Comparison of ENCODE assay signal across 8 cellular contexts in genomic region chr4:83111742-83112141, GRCh38. TPM values are rescaled to one million over a fixed set of nuclear protein-coding genes. Genes with fewer than 3 reads are reported as not detected.
DNase-seq lines count a peak whose midpoint lies in the region; ATAC-seq and TF ChIP-seq lines count a peak whose summit lies in the region.
"Not testable (repeated sequence)": the region's sequence is repeated elsewhere in the genome, so short reads cannot be mapped to it uniquely, and the experiment has no call there.

No MANE protein-coding gene starts in this region.

- POLR2A ChIA-PET in CD4-positive, alpha-beta T cell (lab: Charles Lee): interaction anchor here (0.6 to 8.9 kb wide), 9 partner anchors 13 to 173 kb away, joined by 3 to 167 read pairs (median 19); partner anchors contain the start of genes COPS4 and COQ2

- H4K20me1 ChIP-seq in OCI-LY1 (ENCODE audit: insufficient read depth, low read length): not testable (repeated sequence)

- TF ChIP-seq EP300 in transverse colon (IDR thresholded peaks at IDR 0.05; ENCODE audit: low read depth): not testable (repeated sequence)

- H3K36me3 ChIP-seq in KOPT-K1 (ENCODE audit: insufficient read depth, low read length); OCI-LY1 (ENCODE audit: insufficient read depth, low read length); neutrophil; transverse colon: not testable (repeated sequence)

- H3K27me3 ChIP-seq in CD4-positive, alpha-beta T cell (ENCODE audit: control insufficient read depth, insufficient read depth, low read length); OCI-LY1 (ENCODE audit: insufficient read depth, low read length); neutrophil; transverse colon: not testable (repeated sequence)

- DNase-seq in CD4-positive, alpha-beta T cell; activated naive CD4-positive, alpha-beta T cell treated with anti-CD3 and anti-CD28 coated beads, Interleukin-2, amount 10 ng/mL, durations not matched to agents 7 days and 5 days; immature natural killer cell; transverse colon: not testable (repeated sequence)
- peak; percentile 65 for DNase-seq in activated CD4-positive, alpha-beta T cell treated with anti-CD3 and anti-CD28 coated beads, Interleukin-2, amount 10 ng/mL, durations not matched to agents 24 days and 14 days

- not testable (repeated sequence) for H3K9me3 ChIP-seq in CD4-positive, alpha-beta T cell (ENCODE audit: control insufficient read depth, low read length); KOPT-K1 (ENCODE audit: insufficient read depth, low read length, poor library complexity, severe bottlenecking); OCI-LY1 (ENCODE audit: low read length); neutrophil; transverse colon

- not testable (repeated sequence) for H3K9me3 Mint-ChIP-seq in CD4-positive, alpha-beta T cell; activated CD4-positive, alpha-beta T cell treated with anti-CD3 and anti-CD28 coated beads, Interleukin-2, amount 10 ng/mL, durations not matched to agents 24 days and 14 days; activated naive CD4-positive, alpha-beta T cell treated with anti-CD3 and anti-CD28 coated beads, Interleukin-2, amount 10 ng/mL, durations not matched to agents 7 days and 5 days; immature natural killer cell

- not testable (repeated sequence) for H3K4me2 ChIP-seq in OCI-LY1 (ENCODE audit: low read length)

- not testable (repeated sequence) for H3K79me2 ChIP-seq in OCI-LY1 (ENCODE audit: insufficient read depth, low read length)

- H3K4me3 ChIP-seq in OCI-LY1 (ENCODE audit: low read depth, low read length, poor library complexity, severe bottlenecking): not testable (repeated sequence)
- H3K4me3 ChIP-seq in neutrophil (ENCODE audit: low read depth in 1 of 2, low read length in 1 of 2) (peak overlapping the region; percentile 33 to 73), transverse colon (peak overlapping the region in 1 of 4 donors; percentile 64)

- not testable (repeated sequence) for TF ChIP-seq POLR2A in transverse colon (IDR thresholded peaks at IDR 0.05)

- intact Hi-C loops in CD4-positive, alpha-beta T cell (cut with DNase I, micrococcal nuclease): loop anchor here (2.0 to 5.0 kb wide), 4 partner anchors 27 to 149 kb away; no protein-coding TSS in a partner anchor
- intact Hi-C loops in activated CD4-positive, alpha-beta T cell treated with anti-CD3 and anti-CD28 coated beads, Interleukin-2, amount 10 ng/mL, durations not matched to agents 24 days and 14 days (cut with micrococcal nuclease): loop anchor here (2.0 to 5.0 kb wide), 9 partner anchors 77 to 739 kb away; partner anchors contain the start of genes COPS4, HELQ, HNRNPD and LIN54
- intact Hi-C loops in transverse colon (cut with DNase I; ENCODE audit: low total_unique reads): not testable (repeated sequence)

- not testable (repeated sequence) for H3K9ac ChIP-seq in OCI-LY1 (ENCODE audit: low read length)

- peak overlapping the region; percentile 92 for H3K4me3 Mint-ChIP-seq in CD4-positive, alpha-beta T cell
- peak overlapping the region; percentile 89 for H3K4me3 Mint-ChIP-seq in activated CD4-positive, alpha-beta T cell treated with anti-CD3 and anti-CD28 coated beads, Interleukin-2, amount 10 ng/mL, durations not matched to agents 24 days and 14 days
- peak overlapping the region; percentile 93 for H3K4me3 Mint-ChIP-seq in activated naive CD4-positive, alpha-beta T cell treated with anti-CD3 and anti-CD28 coated beads, Interleukin-2, amount 10 ng/mL, durations not matched to agents 7 days and 5 days
- peak overlapping the region; percentile 95 to 100 (median 98) for H3K4me3 Mint-ChIP-seq in immature natural killer cell

- not testable (repeated sequence) for H3K9me2 ChIP-seq in OCI-LY1 (ENCODE audit: low read depth, low read length)

- not testable (repeated sequence) for H2AFZ ChIP-seq in OCI-LY1 (ENCODE audit: low read length)

- TF ChIP-seq CTCF in CD4-positive, alpha-beta T cell (IDR thresholded peaks at IDR 0.05); OCI-LY1 (IDR thresholded peaks at IDR 0.05; ENCODE audit: low read length); neutrophil (IDR thresholded peaks at IDR 0.05); transverse colon (IDR thresholded peaks at IDR 0.05): not testable (repeated sequence)

- peaks cover 68% of the 10 kb centered on the region for H3K36me3 Mint-ChIP-seq in CD4-positive, alpha-beta T cell (ENCODE audit: low read depth)
- H3K36me3 Mint-ChIP-seq in activated CD4-positive, alpha-beta T cell treated with anti-CD3 and anti-CD28 coated beads, Interleukin-2, amount 10 ng/mL, durations not matched to agents 24 days and 14 days (ENCODE audit: low read depth): peaks cover 22% of the 10 kb centered on the region
- H3K36me3 Mint-ChIP-seq in activated naive CD4-positive, alpha-beta T cell treated with anti-CD3 and anti-CD28 coated beads, Interleukin-2, amount 10 ng/mL, durations not matched to agents 7 days and 5 days: peaks cover 63% of the 10 kb centered on the region
- H3K36me3 Mint-ChIP-seq in immature natural killer cell: peaks cover 37 to 54% (median 40%) of the 10 kb centered on the region in 3 donors

- WGBS in transverse colon (ENCODE audit: low coverage in 1 of 2), 2 donors: 85 to 93% methylated on average over 6 to 7 of the region's 7 CpGs

- H3K27me3 Mint-ChIP-seq in CD4-positive, alpha-beta T cell; activated CD4-positive, alpha-beta T cell treated with anti-CD3 and anti-CD28 coated beads, Interleukin-2, amount 10 ng/mL, durations not matched to agents 24 days and 14 days; activated naive CD4-positive, alpha-beta T cell treated with anti-CD3 and anti-CD28 coated beads, Interleukin-2, amount 10 ng/mL, durations not matched to agents 7 days and 5 days: not testable (repeated sequence)
- H3K27me3 Mint-ChIP-seq in immature natural killer cell (ENCODE audit: low read depth in 3 of 3): peaks cover 13 to 52% (median 42%) of the 10 kb centered on the region in 3 donors

- H3K4me1 ChIP-seq in OCI-LY1 (ENCODE audit: insufficient read depth, low read length, severe bottlenecking) (peaks cover 48% of the 10 kb centered on the region), neutrophil (ENCODE audit: control insufficient read depth in 1 of 2, insufficient read depth in 1 of 2, low read depth in 1 of 2, low read length in 1 of 2) (peaks cover 79 to 84% of the 10 kb centered on the region in 2 experiments), transverse colon (peaks cover 0 to 42% (median 27%) of the 10 kb centered on the region in 4 donors)

- CTCF ChIA-PET in CD4-positive, alpha-beta T cell (lab: Charles Lee): interaction anchor here (3.5 kb wide), 1 partner anchor 149 kb away, joined by 23 read pairs; no protein-coding TSS in a partner anchor
- CTCF ChIA-PET in activated naive CD4-positive, alpha-beta T cell treated with anti-CD3 and anti-CD28 coated beads, Interleukin-2, amount 10 ng/mL, durations not matched to agents 7 days and 5 days (lab: Charles Lee): interaction anchor here (0.6 to 7.7 kb wide), 8 partner anchors 20 to 207 kb away, joined by 3 to 70 read pairs (median 4); no protein-coding TSS in a partner anchor

- H3F3A ChIP-seq in OCI-LY1 (ENCODE audit: insufficient read depth, low read length): not testable (repeated sequence)

- H3K4me1 Mint-ChIP-seq in CD4-positive, alpha-beta T cell (ENCODE audit: low read depth): peaks cover 57% of the 10 kb centered on the region
- H3K4me1 Mint-ChIP-seq in activated CD4-positive, alpha-beta T cell treated with anti-CD3 and anti-CD28 coated beads, Interleukin-2, amount 10 ng/mL, durations not matched to agents 24 days and 14 days: peaks cover 56% of the 10 kb centered on the region
- peaks cover 44% of the 10 kb centered on the region for H3K4me1 Mint-ChIP-seq in activated naive CD4-positive, alpha-beta T cell treated with anti-CD3 and anti-CD28 coated beads, Interleukin-2, amount 10 ng/mL, durations not matched to agents 7 days and 5 days
- H3K4me1 Mint-ChIP-seq in immature natural killer cell: peaks cover 41 to 59% of the 10 kb centered on the region in 2 donors

- not testable (repeated sequence) for ATAC-seq in CD4-positive, alpha-beta T cell (ENCODE audit: poor library complexity)

- H3K27ac ChIP-seq in CD4-positive, alpha-beta T cell (ENCODE audit: low read depth, low read length): peak overlapping the region; percentile 44
- H3K27ac ChIP-seq in KOPT-K1 (ENCODE audit: low read depth, low read length, poor library complexity, severe bottlenecking) (peak overlapping the region; percentile 78), OCI-LY1 (ENCODE audit: low read depth, low read length, poor library complexity, severe bottlenecking) (peak overlapping the region; percentile 50), neutrophil (peak overlapping the region; percentile 91), transverse colon (peak overlapping the region; percentile 81 to 93 (median 88))

- in situ Hi-C loops in transverse colon (cut with MboI; ENCODE audit: low pct_ligation_motif_present in 1 of 4, low pct_unique_long_range_greater_than_20kb in 1 of 4, low sequenced_read_pairs in 3 of 4): loop anchor here in 1 of 4 donors (25.0 kb wide), 1 partner anchor 526 kb away; no protein-coding TSS in a partner anchor

- H3K27ac Mint-ChIP-seq in CD4-positive, alpha-beta T cell: peak overlapping the region; percentile 89
- peak overlapping the region; percentile 91 for H3K27ac Mint-ChIP-seq in activated CD4-positive, alpha-beta T cell treated with anti-CD3 and anti-CD28 coated beads, Interleukin-2, amount 10 ng/mL, durations not matched to agents 24 days and 14 days
- H3K27ac Mint-ChIP-seq in activated naive CD4-positive, alpha-beta T cell treated with anti-CD3 and anti-CD28 coated beads, Interleukin-2, amount 10 ng/mL, durations not matched to agents 7 days and 5 days: peak overlapping the region; percentile 95
- H3K27ac Mint-ChIP-seq in immature natural killer cell: peak overlapping the region; percentile 88 to 98 (median 96)

RNA-seq across cellular contexts. Expression of gene PLAC8, which starts 2.8 kb away (rescaled TPM):
- 100 to 1,000 TPM; 249 to 259 TPM for total RNA-seq in CD4-positive, alpha-beta T cell
- total RNA-seq in activated CD4-positive, alpha-beta T cell treated with anti-CD3 and anti-CD28 coated beads, Interleukin-2, amount 10 ng/mL, durations not matched to agents 24 days and 14 days: 41.2 and 41.4 TPM in 2 replicates
- polyA plus RNA-seq in immature natural killer cell: 1,000 to 10,000 TPM; 1,450 to 1,724 (median 1,466) TPM
- total RNA-seq in transverse colon: 100 to 1,000 TPM in 3 of 4 donors, 10 to 100 TPM in 1; 27.3 to 569 (median 401) TPM
